ENCODE assay signal across 11 cellular contexts in the genomic region with DNA sequence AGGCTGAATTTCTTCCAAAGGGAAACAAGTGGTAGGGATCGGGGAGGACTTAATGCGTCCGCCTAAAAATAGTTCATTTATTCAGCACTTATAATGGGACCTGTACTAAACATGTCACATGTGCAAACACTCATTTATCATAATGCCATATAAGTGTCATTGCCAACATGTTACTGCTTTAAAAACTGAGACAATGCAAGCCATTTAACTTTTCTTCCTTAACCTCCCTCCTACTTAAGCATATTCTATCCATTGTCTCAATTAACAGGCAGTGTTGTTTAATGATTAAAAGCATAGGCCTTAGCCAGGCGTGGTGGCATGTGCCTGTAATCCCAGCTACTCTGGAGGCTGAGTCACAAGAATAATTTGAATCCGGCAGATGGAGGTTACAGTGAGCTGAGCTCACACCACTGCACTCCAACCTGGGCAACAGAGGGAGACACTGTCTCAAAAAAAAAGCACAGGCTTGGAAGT. TPM values are rescaled to one million over a fixed set of nuclear protein-coding genes. Genes with fewer than 3 reads are reported as not detected.
DNase-seq lines count a peak whose midpoint lies in the region; TF ChIP-seq lines count a peak whose summit lies in the region.
"Had no signal": no experiment of that assay in that cellular context is flagged by ENCODE, and none has a peak within 500 bp of the region (broad histone marks: within the 10 kb centered on the region; RNA-seq: fewer than 3 reads in every experiment).

No MANE protein-coding gene starts in this region.

- TF ChIP-seq CTCF in AG10803 (conservative IDR thresholded peaks at IDR 0.05; ENCODE audit: low read length) = 0 out of 2 replicates have a peak, but pooled peaks have one; percentile 7

- no peak overlapping the region for H3K4me3 ChIP-seq in AG10803 (ENCODE audit: low read length)
- H3K4me3 ChIP-seq: heart left ventricle had no signal

- DNase-seq in AG10803 (ENCODE audit: low read depth) = peak; percentile 43
- DNase-seq in HT1080 (ENCODE audit: low read depth) = peak; percentile 79
- peak; percentile 52 for DNase-seq in astrocyte of the hippocampus (ENCODE audit: low read depth, low spot score)
- DNase-seq in kidney glomerular epithelial cell (lab: John Stamatoyannopoulos, UW) = peak; percentile 79
- DNase-seq in hepatic stellate cell (ENCODE audit: low spot score) = no peak
- DNase-seq in SKM-1 (lab: John Stamatoyannopoulos, UW; ENCODE audit: unreplicated experiment) = no peak
- no peak for DNase-seq in NCI-H1092 (lab: John Stamatoyannopoulos, UW)
- DNase-seq in NCI-H187 treated with DMSO at 0.1 percent for 48 hours (lab: John Stamatoyannopoulos, UW) = no peak
- DNase-seq: activated B cell treated with CpG ODN at 0.5 μM for 24 hours; activated naive CD8-positive, alpha-beta T cell treated with anti-CD3 and anti-CD28 coated beads for 36 hours; heart left ventricle had no signal

RNA-seq across cellular contexts. Expression of gene SCFD1, which starts 13.5 kb away (rescaled TPM):
- total RNA-seq in HT1080 (2014; rRNA removed; shearing (Covaris generic)) = 116 and 121 TPM in 2 replicates
- 56.0 and 65.8 TPM in 2 replicates for polyA plus RNA-seq in HT1080 (2015; cell fraction: cytosol; rRNA removed)
- polyA plus RNA-seq in HT1080 (2015; cell fraction: nucleus; rRNA removed) = 63.5 and 71.8 TPM in 2 replicates

RNA-seq across cellular contexts. Expression of gene G2E3, which starts 49.6 kb away (rescaled TPM):
- total RNA-seq in HT1080 (2014; rRNA removed; shearing (Covaris generic)) = 22.4 and 24.3 TPM in 2 replicates
- 24.9 and 31.3 TPM in 2 replicates for polyA plus RNA-seq in HT1080 (2015; cell fraction: cytosol; rRNA removed)
- 55.7 and 63.2 TPM in 2 replicates for polyA plus RNA-seq in HT1080 (2015; cell fraction: nucleus; rRNA removed)

Comparison
In these comparisons a context has a peak if more than half of its experiments do, and no peak if none do; other contexts are left out.
1. DNase-seq: peak in AG10803 (single experiment), HT1080 (single experiment), astrocyte of the hippocampus (single experiment) and kidney glomerular epithelial cell (single experiment); none in hepatic stellate cell (single experiment), SKM-1 (single experiment), NCI-H1092 (single experiment) and NCI-H187 treated with DMSO at 0.1 percent for 48 hours (single experiment).